9 cellular contexts compared by ENCODE assay signal in the genomic region with DNA sequence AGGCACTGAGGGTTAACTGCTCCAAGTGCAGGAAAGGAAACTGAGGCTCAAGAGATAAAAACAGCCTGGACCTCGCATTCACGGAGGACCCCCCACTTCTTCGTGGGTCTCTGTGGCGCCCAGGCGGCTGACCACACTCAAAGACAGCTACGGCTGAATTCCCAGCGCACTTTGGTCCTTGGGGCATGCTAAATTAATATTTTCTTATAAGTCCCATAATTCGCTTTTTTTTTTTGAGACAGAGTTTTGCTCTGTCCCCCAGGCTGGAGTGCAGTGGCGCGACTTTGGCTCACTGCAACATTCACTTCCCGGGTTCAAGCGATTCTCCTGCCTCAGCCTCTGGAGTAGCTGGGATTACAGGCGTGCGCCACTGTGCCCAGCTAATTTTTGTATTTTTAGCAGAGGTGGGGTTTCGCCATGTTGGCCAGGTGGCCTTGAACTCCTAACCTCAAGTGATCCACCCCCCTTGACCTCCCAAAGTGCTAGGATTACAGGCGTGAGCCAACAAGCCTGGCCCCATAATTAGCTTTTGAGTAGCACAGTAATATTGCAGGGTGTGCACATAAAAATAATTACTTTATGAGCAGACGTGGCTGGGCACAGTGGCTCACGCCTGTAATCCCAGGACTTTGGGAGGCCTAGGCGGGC. TPM values are rescaled to one million over a fixed set of nuclear protein-coding genes. Genes with fewer than 3 reads are reported as not detected.
A peak's percentile ranks its signal among the peaks of the same experiment; 100 is the strongest.
DNase-seq lines count a peak whose midpoint lies in the region; ATAC-seq, FAIRE-seq and TF ChIP-seq lines count a peak whose summit lies in the region.
"Not testable (repeated sequence)": the region's sequence is repeated elsewhere in the genome, so short reads cannot be mapped to it uniquely, and the experiment has no call there.
"Had no signal": no experiment of that assay in that cellular context is flagged by ENCODE, and none has a peak within 500 bp of the region (broad histone marks: within the 10 kb centered on the region; RNA-seq: fewer than 3 reads in every experiment).

No MANE protein-coding gene starts in this region.

- TSS peak; percentile 47 for BruUV-seq in endothelial cell of umbilical vein (replicated peaks; lab: Mats Ljungman, UMichigan)

- H3K27ac Mint-ChIP-seq in CD8-positive, alpha-beta T cell, result peak overlapping the region; percentile 85

- dilution Hi-C loops in endothelial cell of umbilical vein (cut with MboI; ENCODE audit: extremely low pct_ligation_motif_present, low sequenced_read_pairs), result not testable (repeated sequence)

- CTCF ChIA-PET in CD8-positive, alpha-beta T cell (lab: Charles Lee), result interaction anchor here (0.7 to 6.4 kb wide), 23 partner anchors 11 to 320 kb away, joined by 3 to 62 read pairs (median 8); partner anchors contain the start of genes AIP, PTPRCAP, RAD9A and RPS6KB2
- CTCF ChIA-PET in SK-N-SH (lab: Yijun Ruan, JAX), result interaction anchor here (1.0 to 4.1 kb wide), 18 partner anchors 11 to 103 kb away, joined by 3 to 32 read pairs (median 5); partner anchors contain the start of genes PITPNM1, RAD9A and TMEM134
- CTCF ChIA-PET in endothelial cell of umbilical vein (lab: Charles Lee), result interaction anchor here (0.7 to 4.2 kb wide), 35 partner anchors 10 to 181 kb away, joined by 3 to 32 read pairs (median 6); partner anchors contain the start of genes AIP, CLCF1, CORO1B and GSTP1

- H3K27ac ChIP-seq in CD8-positive, alpha-beta T cell (ENCODE audit: low read depth, low read length), result peak overlapping the region; percentile 75
- peak overlapping the region; percentile 92 for H3K27ac ChIP-seq in Karpas-422 (ENCODE audit: low read length)
- H3K27ac ChIP-seq in SK-N-SH (ENCODE audit: low read depth in 2 of 2, low read length in 1 of 2), result peak overlapping the region; percentile 69 to 86
- H3K27ac ChIP-seq in endothelial cell of umbilical vein (ENCODE audit: insufficient read depth, low read depth, low read length), result peak overlapping the region; percentile 68
- H3K27ac ChIP-seq in ovary, result peak overlapping the region in 1 of 2 donors; percentile 41
- H3K27ac ChIP-seq in thoracic aorta, result peak overlapping the region; percentile 78 to 94

- not testable (repeated sequence) for H3K9me3 Mint-ChIP-seq in CD8-positive, alpha-beta T cell

- not testable (repeated sequence) for TF ChIP-seq CTCF in CD8-positive, alpha-beta T cell (IDR thresholded peaks at IDR 0.05); SK-N-SH (IDR thresholded peaks at IDR 0.05); endothelial cell of umbilical vein (IDR thresholded peaks at IDR 0.05; ENCODE audit: extremely low read depth in 1 of 2, insufficient read depth in 1 of 2, low read depth in 1 of 2, low read length in 2 of 2); ovary (IDR thresholded peaks at IDR 0.05); thoracic aorta (IDR thresholded peaks at IDR 0.05)

- H3K27me3 ChIP-seq in CD8-positive, alpha-beta T cell (ENCODE audit: insufficient read depth, low read length); Karpas-422 (ENCODE audit: low read length); SK-N-SH (ENCODE audit: insufficient read depth); adipocyte (replicated peaks; ENCODE audit: control insufficient read depth, insufficient read depth, low read length); endothelial cell of umbilical vein (ENCODE audit: control insufficient read depth in 2 of 2, insufficient read depth in 2 of 2, low read length in 2 of 2); ovary; thoracic aorta (replicated peaks; ENCODE audit: insufficient read depth): not testable (repeated sequence)

- H3K4me1 Mint-ChIP-seq in CD8-positive, alpha-beta T cell (ENCODE audit: low read depth), result peaks cover 66% of the 10 kb centered on the region

- H2AFZ ChIP-seq in Karpas-422 (ENCODE audit: low read length), result not testable (repeated sequence)
- H2AFZ ChIP-seq in SK-N-SH (ENCODE audit: low read depth), result peak overlapping the region; percentile 83
- peak overlapping the region; percentile 89 for H2AFZ ChIP-seq in endothelial cell of umbilical vein (ENCODE audit: low read depth, low read length)

- H4K20me1 ChIP-seq in Karpas-422 (ENCODE audit: insufficient read depth, low read depth, low read length) (peaks cover 13% of the 10 kb centered on the region; the same call in 1 of the 2 replicates), SK-N-SH (ENCODE audit: insufficient read depth) (peaks cover 14% of the 10 kb centered on the region)
- H4K20me1 ChIP-seq in endothelial cell of umbilical vein (replicated peaks; ENCODE audit: control insufficient read depth, extremely low read depth, insufficient read depth, low read length), result not testable (repeated sequence)

- H3K9me3 ChIP-seq in CD8-positive, alpha-beta T cell (ENCODE audit: low read length); Karpas-422 (ENCODE audit: low read length); SK-N-SH; adipocyte (ENCODE audit: control insufficient read depth, low read length); endothelial cell of umbilical vein (replicated peaks; ENCODE audit: control insufficient read depth, insufficient read depth, low read length); ovary; thoracic aorta: not testable (repeated sequence)

- ATAC-seq in CD8-positive, alpha-beta T cell; thoracic aorta (ENCODE audit: insufficient number of reproducible peaks, low FRiP score, low read depth): not testable (repeated sequence)
- peak; percentile 39 for ATAC-seq in left colon

- WGBS in SK-N-SH (ENCODE audit: low lambda C conversion rate), result 76% methylated on average over 18 of the region's 19 CpGs
- 44 to 55% (median 45%) methylated on average over 19 of the region's 19 CpGs for WGBS in ovary, 3 donors

- not testable (repeated sequence) for H3F3A ChIP-seq in SK-N-SH (replicated peaks; ENCODE audit: insufficient read depth)

- not testable (repeated sequence) for DNase-seq in CD8-positive, alpha-beta T cell; Karpas-422; SK-N-SH; adipocyte (ENCODE audit: low read depth); endothelial cell of umbilical vein (ENCODE audit: low read depth, low spot score); left colon; ovary; thoracic aorta (ENCODE audit: low spot score)

- H3K9ac ChIP-seq in Karpas-422 (ENCODE audit: low read length), result peak overlapping the region; percentile 75
- H3K9ac ChIP-seq in SK-N-SH, result peak overlapping the region; percentile 46; the same call in 1 of the 2 replicates
- peak overlapping the region; percentile 85 for H3K9ac ChIP-seq in adipocyte (ENCODE audit: low read length)
- not testable (repeated sequence) for H3K9ac ChIP-seq in endothelial cell of umbilical vein (replicated peaks; ENCODE audit: extremely low read depth, insufficient read depth, low read length)

- peaks cover 75% of the 10 kb centered on the region for H3K4me1 ChIP-seq in CD8-positive, alpha-beta T cell (ENCODE audit: insufficient read depth, low read length)
- H3K4me1 ChIP-seq in Karpas-422 (ENCODE audit: low read length), result peaks cover 68% of the 10 kb centered on the region
- peaks cover 9 to 17% of the 10 kb centered on the region in 2 experiments; a peak in 2 of 4 replicates for H3K4me1 ChIP-seq in SK-N-SH (ENCODE audit: control insufficient read depth in 1 of 2, insufficient read depth in 2 of 2, low read depth in 1 of 2, low read length in 1 of 2)
- peaks cover 14% of the 10 kb centered on the region for H3K4me1 ChIP-seq in adipocyte (ENCODE audit: control insufficient read depth, insufficient read depth, low read length)
- peaks cover 14% of the 10 kb centered on the region for H3K4me1 ChIP-seq in endothelial cell of umbilical vein (ENCODE audit: control insufficient read depth, extremely low read depth, insufficient read depth, low read length)
- H3K4me1 ChIP-seq in ovary (ENCODE audit: insufficient read depth), result not testable (repeated sequence)
- H3K4me1 ChIP-seq in thoracic aorta (ENCODE audit: control insufficient read depth in 1 of 2, low read depth in 2 of 2), result peaks cover 16 to 27% of the 10 kb centered on the region in 2 donors

- peak overlapping the region; percentile 87 for H3K4me2 ChIP-seq in Karpas-422 (ENCODE audit: low read depth, low read length, poor library complexity, severe bottlenecking)
- H3K4me2 ChIP-seq in SK-N-SH, result not testable (repeated sequence)
- peak overlapping the region; percentile 81 for H3K4me2 ChIP-seq in endothelial cell of umbilical vein (ENCODE audit: insufficient read depth, low read length)

- TF ChIP-seq RAD21 in SK-N-SH (IDR thresholded peaks at IDR 0.05; ENCODE audit: low read length), result not testable (repeated sequence)

- peak overlapping the region; percentile 65 for H3K4me3 ChIP-seq in CD8-positive, alpha-beta T cell (ENCODE audit: low read depth, low read length)
- H3K4me3 ChIP-seq in Karpas-422 (ENCODE audit: low read length) (peak overlapping the region; percentile 65), SK-N-SH (ENCODE audit: low read depth in 2 of 2, low read length in 1 of 2) (0 out of 4 replicates have a peak overlapping the region, but pooled peaks of 1 of the 2 experiments have one; percentile 13), adipocyte (ENCODE audit: low read length) (peak overlapping the region; percentile 74), endothelial cell of umbilical vein (replicated peaks in 1 of 3; ENCODE audit: insufficient read depth in 1 of 3, low read depth in 1 of 3, low read length in 3 of 3) (peak overlapping the region in 2 of 3 experiments; percentile 8 to 36), ovary (peak overlapping the region; percentile 29), thoracic aorta (peak overlapping the region; percentile 100)

- not testable (repeated sequence) for H3K9me1 ChIP-seq in endothelial cell of umbilical vein (replicated peaks; ENCODE audit: control insufficient read depth, extremely low read depth, insufficient read depth, low read length)

- H3K9me2 ChIP-seq in Karpas-422 (replicated peaks; ENCODE audit: insufficient read depth, low read length); SK-N-SH: not testable (repeated sequence)

- FAIRE-seq in endothelial cell of umbilical vein (lab: Jason Lieb, UNC), result not testable (repeated sequence)

- peaks cover 35% of the 10 kb centered on the region for H3K36me3 ChIP-seq in CD8-positive, alpha-beta T cell (ENCODE audit: insufficient read depth, low read length)
- H3K36me3 ChIP-seq in Karpas-422 (ENCODE audit: insufficient read depth, low read length), result peaks cover 19% of the 10 kb centered on the region; the same call in 1 of the 2 replicates
- peaks cover 8 to 20% of the 10 kb centered on the region in 2 experiments for H3K36me3 ChIP-seq in SK-N-SH (replicated peaks in 1 of 2; ENCODE audit: control insufficient read depth in 1 of 2, insufficient read depth in 2 of 2, low read length in 1 of 2)
- H3K36me3 ChIP-seq in adipocyte (ENCODE audit: control insufficient read depth, insufficient read depth, low read length, severe bottlenecking), result peaks cover 22% of the 10 kb centered on the region
- peaks cover 6 to 22% of the 10 kb centered on the region in 2 experiments for H3K36me3 ChIP-seq in endothelial cell of umbilical vein (ENCODE audit: control insufficient read depth in 2 of 2, extremely low read depth in 1 of 2, insufficient read depth in 2 of 2, low read length in 2 of 2)
- H3K36me3 ChIP-seq in ovary, result not testable (repeated sequence)
- H3K36me3 ChIP-seq in thoracic aorta, result peaks cover 23% of the 10 kb centered on the region

- H3K4me3 Mint-ChIP-seq in CD8-positive, alpha-beta T cell, result peak overlapping the region; percentile 95

- peaks cover 34% of the 10 kb centered on the region for H3K79me2 ChIP-seq in Karpas-422 (ENCODE audit: low read length)
- peaks cover 25% of the 10 kb centered on the region for H3K79me2 ChIP-seq in SK-N-SH (ENCODE audit: insufficient read depth)
- peaks cover 19% of the 10 kb centered on the region for H3K79me2 ChIP-seq in endothelial cell of umbilical vein (ENCODE audit: control insufficient read depth, insufficient read depth, low read length)

- not testable (repeated sequence) for TF ChIP-seq EP300 in SK-N-SH (IDR thresholded peaks at IDR 0.05; ENCODE audit: borderline replicate concordance in 1 of 2, low read depth in 1 of 2, low read length in 1 of 2); ovary (IDR thresholded peaks at IDR 0.05)

- POLR2A ChIA-PET in CD8-positive, alpha-beta T cell (lab: Charles Lee), result interaction anchor here (1.0 to 8.8 kb wide), 20 partner anchors 11 to 104 kb away, joined by 3 to 275 read pairs (median 6); partner anchors contain the start of genes AIP, CARNS1, CORO1B and GPR152
- POLR2A ChIA-PET in SK-N-SH (lab: Yijun Ruan, JAX), result interaction anchor here (0.7 to 2.2 kb wide), 8 partner anchors 10 to 181 kb away, joined by 3 to 32 read pairs (median 5); partner anchors contain the start of genes CDK2AP2, GSTP1, RAD9A and RPS6KB2
- POLR2A ChIA-PET in endothelial cell of umbilical vein (lab: Charles Lee), result interaction anchor here (0.8 to 1.8 kb wide), 6 partner anchors 10 to 181 kb away, joined by 3 to 11 read pairs (median 4); partner anchors contain the start of genes AIP, GSTP1 and RAD9A

- TF ChIP-seq POLR2A in endothelial cell of umbilical vein (IDR thresholded peaks at IDR 0.05; ENCODE audit: low read depth, low read length); ovary (IDR thresholded peaks at IDR 0.05): not testable (repeated sequence)

- not testable (repeated sequence) for H3K27me3 Mint-ChIP-seq in CD8-positive, alpha-beta T cell (ENCODE audit: low read depth)

- peaks cover 62% of the 10 kb centered on the region for H3K36me3 Mint-ChIP-seq in CD8-positive, alpha-beta T cell

- intact Hi-C loops in CD8-positive, alpha-beta T cell (cut with DNase I, micrococcal nuclease), result loop anchor here (1.0 to 10.0 kb wide), 9 partner anchors 19 to 1088 kb away; partner anchors contain the start of genes PTPRCAP (in 2 of the 2), RPS6KB2 (in 2 of the 2), AIP (in 1 of the 2) and CD248 (in 1 of the 2)
- intact Hi-C loops in endothelial cell of umbilical vein (cut with micrococcal nuclease) (loop anchor here (1.0 to 2.0 kb wide), 3 partner anchors 19 to 67 kb away; partner anchors contain the start of genes CORO1B and TMEM134), ovary (cut with DNase I) (loop anchor here in 1 of 4 donors (10.0 kb wide), 1 partner anchor 102 kb away; the partner anchor contains the start of genes CDK2AP2 and PITPNM1)
- intact Hi-C loops in left colon (cut with DNase I, micrococcal nuclease), result not testable (repeated sequence)

RNA-seq across cellular contexts. Expression of gene PPP1CA, which starts 0.7 kb away (rescaled TPM):
- total RNA-seq in CD8-positive, alpha-beta T cell, result 10 to 100 TPM; 40.5 to 42.2 TPM
- total RNA-seq in Karpas-422 (2014; rRNA removed; shearing (Covaris generic); ENCODE audit: low replicate concordance), result 218 and 332 TPM in 2 replicates
- polyA plus RNA-seq in SK-N-SH (2012; rRNA removed), result 210 and 261 TPM in 2 replicates
- polyA plus RNA-seq in SK-N-SH (2012; cell fraction: cytosol; rRNA removed), result 130 and 175 TPM in 2 replicates
- 181 and 248 TPM in 2 replicates for polyA plus RNA-seq in SK-N-SH (2012; cell fraction: nucleus; rRNA removed)
- total RNA-seq in endothelial cell of umbilical vein, result 192 and 202 TPM in 2 replicates
- 419 and 446 TPM in 2 replicates for polyA plus RNA-seq in endothelial cell of umbilical vein
- polyA plus RNA-seq in endothelial cell of umbilical vein (2011; cell fraction: cytosol; rRNA removed), result 287 and 295 TPM in 2 replicates
- 126 and 127 TPM in 2 replicates for polyA plus RNA-seq in endothelial cell of umbilical vein (2011; cell fraction: nucleus; rRNA removed)
- polyA plus RNA-seq in endothelial cell of umbilical vein (2012), result 168 and 197 TPM in 2 replicates
- polyA minus RNA-seq in endothelial cell of umbilical vein, result 148 and 170 TPM in 2 replicates
- 131 TPM for polyA minus RNA-seq in endothelial cell of umbilical vein (2011; cell fraction: cytosol; rRNA and poly(A)+ RNA removed)
- 30.2 and 40.7 TPM in 2 replicates for polyA minus RNA-seq in endothelial cell of umbilical vein (2011; cell fraction: nucleus; rRNA and poly(A)+ RNA removed)
- 100 to 1,000 TPM; 214 to 243 TPM for total RNA-seq in left colon
- 10 to 100 TPM; 32.2 to 86.9 (median 55.5) TPM for total RNA-seq in ovary
- polyA plus RNA-seq in ovary, result 10 to 100 TPM; 43.7 to 54.9 TPM
- 10 to 100 TPM; 74.4 to 77.8 TPM for total RNA-seq in thoracic aorta

RNA-seq across cellular contexts. Expression of gene TBC1D10C, which starts 1.6 kb away (rescaled TPM):
- 100 to 1,000 TPM; 197 to 201 TPM for total RNA-seq in CD8-positive, alpha-beta T cell
- 52.4 and 122 TPM in 2 replicates for total RNA-seq in Karpas-422 (2014; rRNA removed; shearing (Covaris generic); ENCODE audit: low replicate concordance)
- polyA plus RNA-seq in SK-N-SH (2012; rRNA removed), result 0.05 TPM in 1 of 2 replicates, not detected in the other
- polyA plus RNA-seq in SK-N-SH (2012; cell fraction: cytosol; rRNA removed), result not detected in 2 replicates
- 0.08 and 0.31 TPM in 2 replicates for polyA plus RNA-seq in SK-N-SH (2012; cell fraction: nucleus; rRNA removed)
- not detected in 2 replicates for total RNA-seq in endothelial cell of umbilical vein
- not detected in 2 replicates for polyA plus RNA-seq in endothelial cell of umbilical vein
- polyA plus RNA-seq in endothelial cell of umbilical vein (2011; cell fraction: cytosol; rRNA removed), result not detected in 2 replicates
- 0.20 TPM in 1 of 2 replicates, not detected in the other for polyA plus RNA-seq in endothelial cell of umbilical vein (2011; cell fraction: nucleus; rRNA removed)
- polyA plus RNA-seq in endothelial cell of umbilical vein (2012), result 0.20 and 0.26 TPM in 2 replicates
- polyA minus RNA-seq in endothelial cell of umbilical vein, result 1.4 TPM in 1 of 2 replicates, not detected in the other
- polyA minus RNA-seq in endothelial cell of umbilical vein (2011; cell fraction: cytosol; rRNA and poly(A)+ RNA removed), result not detected
- polyA minus RNA-seq in endothelial cell of umbilical vein (2011; cell fraction: nucleus; rRNA and poly(A)+ RNA removed), result not detected in 2 replicates
- total RNA-seq in left colon, result 1 to 10 TPM; 3.0 to 4.2 TPM
- 1 to 10 TPM in 3 of 7 donors, under 1 TPM in 4; 0.15 to 2.0 (median 1.00) TPM for total RNA-seq in ovary
- 1 to 10 TPM in 1 of 2 donors, under 1 TPM in 1; 0.32 to 1.6 TPM for polyA plus RNA-seq in ovary
- 1 to 10 TPM; 2.6 to 3.8 TPM for total RNA-seq in thoracic aorta
- total RNA-seq: LHCN-M2 had no signal

RNA-seq across cellular contexts. Expression of gene RAD9A, which starts 10.5 kb away (rescaled TPM):
- 10 to 100 TPM; 13.7 to 14.1 TPM for total RNA-seq in CD8-positive, alpha-beta T cell
- total RNA-seq in Karpas-422 (2014; rRNA removed; shearing (Covaris generic); ENCODE audit: low replicate concordance), result 14.8 and 19.2 TPM in 2 replicates
- 21.5 and 22.3 TPM in 2 replicates for polyA plus RNA-seq in SK-N-SH (2012; rRNA removed)
- 4.8 and 8.6 TPM in 2 replicates for polyA plus RNA-seq in SK-N-SH (2012; cell fraction: cytosol; rRNA removed)
- 100 and 114 TPM in 2 replicates for polyA plus RNA-seq in SK-N-SH (2012; cell fraction: nucleus; rRNA removed)
- 18.4 and 24.6 TPM in 2 replicates for total RNA-seq in endothelial cell of umbilical vein
- polyA plus RNA-seq in endothelial cell of umbilical vein, result 22.2 and 25.5 TPM in 2 replicates
- 8.0 and 14.2 TPM in 2 replicates for polyA plus RNA-seq in endothelial cell of umbilical vein (2011; cell fraction: cytosol; rRNA removed)
- polyA plus RNA-seq in endothelial cell of umbilical vein (2011; cell fraction: nucleus; rRNA removed), result 93.4 and 97.2 TPM in 2 replicates
- 13.7 and 14.0 TPM in 2 replicates for polyA plus RNA-seq in endothelial cell of umbilical vein (2012)
- polyA minus RNA-seq in endothelial cell of umbilical vein, result 8.2 and 9.1 TPM in 2 replicates
- 6.8 TPM for polyA minus RNA-seq in endothelial cell of umbilical vein (2011; cell fraction: cytosol; rRNA and poly(A)+ RNA removed)
- 16.2 and 18.6 TPM in 2 replicates for polyA minus RNA-seq in endothelial cell of umbilical vein (2011; cell fraction: nucleus; rRNA and poly(A)+ RNA removed)
- total RNA-seq in left colon, result 10 to 100 TPM; 27.4 to 40.6 TPM
- 10 to 100 TPM; 13.9 to 51.7 (median 23.5) TPM for total RNA-seq in ovary
- polyA plus RNA-seq in ovary, result 10 to 100 TPM in 1 of 2 donors, 1 to 10 TPM in 1; 3.1 to 20.3 TPM
- total RNA-seq in thoracic aorta, result 10 to 100 TPM; 15.8 to 23.0 TPM

RNA-seq across cellular contexts. Expression of gene CARNS1, which starts 13.2 kb away (rescaled TPM):
- 10 to 100 TPM; 11.2 to 12.1 TPM for total RNA-seq in CD8-positive, alpha-beta T cell
- 0.18 TPM in 1 of 2 replicates, not detected in the other for total RNA-seq in Karpas-422 (2014; rRNA removed; shearing (Covaris generic); ENCODE audit: low replicate concordance)
- 0.15 and 0.23 TPM in 2 replicates for polyA plus RNA-seq in SK-N-SH (2012; rRNA removed)
- polyA plus RNA-seq in SK-N-SH (2012; cell fraction: cytosol; rRNA removed), result 0.05 and 0.09 TPM in 2 replicates
- 1.3 and 1.9 TPM in 2 replicates for polyA plus RNA-seq in SK-N-SH (2012; cell fraction: nucleus; rRNA removed)
- 0.16 and 0.35 TPM in 2 replicates for total RNA-seq in endothelial cell of umbilical vein
- polyA plus RNA-seq in endothelial cell of umbilical vein, result 0.14 and 0.27 TPM in 2 replicates
- 0.04 and 0.08 TPM in 2 replicates for polyA plus RNA-seq in endothelial cell of umbilical vein (2011; cell fraction: cytosol; rRNA removed)
- polyA plus RNA-seq in endothelial cell of umbilical vein (2011; cell fraction: nucleus; rRNA removed), result 0.62 and 0.76 TPM in 2 replicates
- polyA plus RNA-seq in endothelial cell of umbilical vein (2012), result 0.11 and 0.16 TPM in 2 replicates
- polyA minus RNA-seq in endothelial cell of umbilical vein, result 0.13 and 0.22 TPM in 2 replicates
- not detected for polyA minus RNA-seq in endothelial cell of umbilical vein (2011; cell fraction: cytosol; rRNA and poly(A)+ RNA removed)
- polyA minus RNA-seq in endothelial cell of umbilical vein (2011; cell fraction: nucleus; rRNA and poly(A)+ RNA removed), result 0.19 TPM in 1 of 2 replicates, not detected in the other
- 1 to 10 TPM in 1 of 2 donors, under 1 TPM in 1; 0.61 to 2.5 TPM for total RNA-seq in left colon
- total RNA-seq in ovary, result 10 to 100 TPM in 1 of 7 donors, 1 to 10 TPM in 1, under 1 TPM in 5; 0.12 to 13.2 (median 0.66) TPM
- polyA plus RNA-seq in ovary, result under 1 TPM; 0.45 to 0.58 TPM
- total RNA-seq in thoracic aorta, result 10 to 100 TPM in 1 of 2 donors, 1 to 10 TPM in 1; 7.9 to 10.8 TPM

RNA-seq across cellular contexts. Expression of gene RPS6KB2, which starts 26.0 kb away (rescaled TPM):
- total RNA-seq in CD8-positive, alpha-beta T cell, result 10 to 100 TPM; 71.8 to 76.2 TPM
- total RNA-seq in Karpas-422 (2014; rRNA removed; shearing (Covaris generic); ENCODE audit: low replicate concordance), result 48.9 and 83.6 TPM in 2 replicates
- polyA plus RNA-seq in SK-N-SH (2012; rRNA removed) (52.0 and 53.2 TPM in 2 replicates), endothelial cell of umbilical vein (60.0 and 70.0 TPM in 2 replicates), ovary (10 to 100 TPM; 10.4 to 38.2 TPM)
- polyA plus RNA-seq in SK-N-SH (2012; cell fraction: cytosol; rRNA removed), result 26.2 and 38.7 TPM in 2 replicates
- 115 and 134 TPM in 2 replicates for polyA plus RNA-seq in SK-N-SH (2012; cell fraction: nucleus; rRNA removed)
- total RNA-seq in endothelial cell of umbilical vein (47.8 and 53.8 TPM in 2 replicates), left colon (10 to 100 TPM; 45.3 to 47.4 TPM), ovary (10 to 100 TPM; 24.8 to 38.6 (median 33.1) TPM), thoracic aorta (10 to 100 TPM; 68.3 to 69.3 TPM)
- 52.4 and 60.7 TPM in 2 replicates for polyA plus RNA-seq in endothelial cell of umbilical vein (2011; cell fraction: cytosol; rRNA removed)
- polyA plus RNA-seq in endothelial cell of umbilical vein (2011; cell fraction: nucleus; rRNA removed), result 91.2 and 103 TPM in 2 replicates
- polyA plus RNA-seq in endothelial cell of umbilical vein (2012), result 37.7 and 41.2 TPM in 2 replicates
- 43.2 and 44.7 TPM in 2 replicates for polyA minus RNA-seq in endothelial cell of umbilical vein
- 47.2 TPM for polyA minus RNA-seq in endothelial cell of umbilical vein (2011; cell fraction: cytosol; rRNA and poly(A)+ RNA removed)
- polyA minus RNA-seq in endothelial cell of umbilical vein (2011; cell fraction: nucleus; rRNA and poly(A)+ RNA removed), result 20.7 and 23.7 TPM in 2 replicates

Comparison
In these comparisons a context has a peak if more than half of its experiments do, and no peak if none do; other contexts are left out.
1. RNA of gene TBC1D10C, which starts 1.6 kb away (total RNA-seq): 197 to 201 TPM in CD8-positive, alpha-beta T cell and 52.4 to 122 TPM in Karpas-422; 3.0 to 4.2 TPM in left colon, 2.6 to 3.8 TPM in thoracic aorta, 0.15 to 2.0 TPM in ovary and not detected in endothelial cell of umbilical vein; every median in the first group is over 10 times any median in the second.